In the genomic region with DNA sequence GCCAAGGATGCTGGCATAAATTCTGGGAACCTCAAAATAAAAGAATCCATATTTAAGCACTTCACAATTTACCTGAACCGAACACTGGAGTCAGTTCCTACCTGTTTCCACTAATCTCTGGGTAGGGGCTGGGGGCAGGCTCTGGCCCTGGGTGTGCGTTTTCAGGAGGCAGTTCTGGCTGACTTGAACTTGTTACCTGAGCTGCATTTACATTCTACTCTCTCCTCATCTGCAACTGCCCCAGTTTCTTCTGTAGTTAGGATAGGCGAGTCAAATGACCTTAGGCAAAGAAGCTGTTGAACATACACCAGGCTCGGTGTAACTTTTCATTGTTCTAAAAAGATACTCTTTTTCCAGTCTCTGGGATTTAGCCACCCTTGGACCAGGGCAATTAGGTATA, we compare ENCODE assay signal across 20 cellular contexts. TPM values are rescaled to one million over a fixed set of nuclear protein-coding genes. Genes with fewer than 3 reads are reported as not detected.
DNase-seq lines count a peak whose midpoint lies in the region; ATAC-seq and TF ChIP-seq lines count a peak whose summit lies in the region.
"Had no signal": no experiment of that assay in that cellular context is flagged by ENCODE, and none has a peak within 500 bp of the region (broad histone marks: within the 10 kb centered on the region; RNA-seq: fewer than 3 reads in every experiment).

No MANE protein-coding gene starts in this region.

- H3K27ac ChIP-seq in RWPE2 (ENCODE audit: poor library complexity, severe bottlenecking) (no peak overlapping the region), thoracic aorta (peak overlapping the region; percentile 97 to 98), right lobe of liver (no peak overlapping the region)

- intact Hi-C loops in right lobe of liver (cut with DNase I) = no loop called here

- no peak overlapping the region for H3K4me3 Mint-ChIP-seq in endothelial cell (ENCODE audit: unreplicated experiment)
- H3K4me3 Mint-ChIP-seq in chondrocyte (ENCODE audit: unreplicated experiment) = no peak overlapping the region
- H3K4me3 Mint-ChIP-seq: CD4-positive, CD25-positive, alpha-beta regulatory T cell; CD8-positive, alpha-beta memory T cell; IgD-negative memory B cell had no signal

- H3K27me3 ChIP-seq in RWPE2 (ENCODE audit: insufficient read depth, poor library complexity, severe bottlenecking) (no peaks in the 10 kb centered on the region), thoracic aorta (replicated peaks; ENCODE audit: insufficient read depth) (no peaks in the 10 kb centered on the region), right lobe of liver (no peaks in the 10 kb centered on the region)
- H3K27me3 ChIP-seq: BE2C had no signal

- H3K27ac Mint-ChIP-seq in endothelial cell (ENCODE audit: unreplicated experiment) (peak overlapping the region; percentile 50), chondrocyte (ENCODE audit: unreplicated experiment) (no peak overlapping the region)
- H3K27ac Mint-ChIP-seq: CD8-positive, alpha-beta memory T cell; IgD-negative memory B cell had no signal

- no peak for TF ChIP-seq CTCF in RWPE2 (IDR thresholded peaks at IDR 0.05; ENCODE audit: poor library complexity, severe bottlenecking)
- TF ChIP-seq CTCF in endothelial cell (IDR thresholded peaks at IDR 0.05; ENCODE audit: unreplicated experiment) = no peak
- no peak for TF ChIP-seq CTCF in thoracic aorta (IDR thresholded peaks at IDR 0.05)
- TF ChIP-seq CTCF in chondrocyte (IDR thresholded peaks at IDR 0.05) = no peak
- TF ChIP-seq CTCF in right lobe of liver (IDR thresholded peaks at IDR 0.05) = no peak

- H3K9me3 Mint-ChIP-seq in endothelial cell (ENCODE audit: unreplicated experiment) (no peaks in the 10 kb centered on the region), chondrocyte (ENCODE audit: low read depth) (no peaks in the 10 kb centered on the region)
- H3K9me3 Mint-ChIP-seq: CD4-positive, CD25-positive, alpha-beta regulatory T cell; CD8-positive, alpha-beta memory T cell; IgD-negative memory B cell had no signal

- H3K36me3 ChIP-seq in RWPE2 (ENCODE audit: low read depth) (no peaks in the 10 kb centered on the region), thoracic aorta (no peaks in the 10 kb centered on the region), right lobe of liver (no peaks in the 10 kb centered on the region)
- H3K36me3 ChIP-seq: BE2C, HAP-1 had no signal

- 90% methylated on average over 2 of the region's 4 CpGs for WGBS in right lobe of liver (ENCODE audit: insufficient coverage, low coverage, low lambda C conversion rate, missing lambda C conversion rate)

- H3K36me3 Mint-ChIP-seq in endothelial cell (ENCODE audit: low read depth, unreplicated experiment) (peaks cover 5% of the 10 kb centered on the region), chondrocyte (ENCODE audit: low read depth) (no peaks in the 10 kb centered on the region)
- H3K36me3 Mint-ChIP-seq: CD4-positive, CD25-positive, alpha-beta regulatory T cell; CD8-positive, alpha-beta memory T cell had no signal

- H3K27me3 Mint-ChIP-seq in endothelial cell (ENCODE audit: unreplicated experiment) (peaks cover 2% of the 10 kb centered on the region), chondrocyte (ENCODE audit: low read depth) (no peaks in the 10 kb centered on the region)

- no peak for TF ChIP-seq POLR2A in right lobe of liver (IDR thresholded peaks at IDR 0.05)

- H3K4me1 ChIP-seq in RWPE2 (ENCODE audit: insufficient read depth, poor library complexity, severe bottlenecking) = no peaks in the 10 kb centered on the region
- peaks cover 50 to 98% of the 10 kb centered on the region in 2 donors for H3K4me1 ChIP-seq in thoracic aorta (ENCODE audit: control insufficient read depth in 1 of 2, low read depth in 2 of 2)
- no peaks in the 10 kb centered on the region for H3K4me1 ChIP-seq in right lobe of liver
- H3K4me1 ChIP-seq: HAP-1 had no signal

- DNase-seq in RWPE2 (ENCODE audit: low spot score) (no peak), endothelial cell (ENCODE audit: low spot score) (no peak), thoracic aorta (ENCODE audit: low spot score) (no peak), chondrocyte (ENCODE audit: low spot score) (no peak), right lobe of liver (no peak)
- DNase-seq: ACHN; BE2C; C1 segment of cervical spinal cord; CD4-positive, CD25-positive, alpha-beta regulatory T cell; CD8-positive, alpha-beta memory T cell; COR-L47; DMS 273 treated with DMSO at 0.1 percent for 48 hours; DMS53; DND-41; EL had no signal

- H3K4me3 ChIP-seq in RWPE2 (ENCODE audit: severe bottlenecking) (no peak overlapping the region), thoracic aorta (no peak overlapping the region), right lobe of liver (no peak overlapping the region)
- H3K4me3 ChIP-seq: GM12878, HAP-1 had no signal

- peaks cover 33% of the 10 kb centered on the region for H3K4me1 Mint-ChIP-seq in endothelial cell (ENCODE audit: unreplicated experiment)
- peaks cover 33% of the 10 kb centered on the region for H3K4me1 Mint-ChIP-seq in chondrocyte (ENCODE audit: low read depth)

- ATAC-seq in RWPE2 (ENCODE audit: low read depth) = peak; percentile 50; the same call in 1 of the 3 replicates
- no peak for ATAC-seq in thoracic aorta (ENCODE audit: insufficient number of reproducible peaks, low FRiP score, low read depth)
- ATAC-seq in right lobe of liver = no peak
- no peak for ATAC-seq in HG02571 (IDR thresholded peaks at IDR 0.05; ENCODE audit: unreplicated experiment)
- ATAC-seq: GM12878, HepG2 had no signal

- H3K9me3 ChIP-seq in RWPE2 (ENCODE audit: severe bottlenecking) (no peaks in the 10 kb centered on the region), thoracic aorta (no peaks in the 10 kb centered on the region), right lobe of liver (no peaks in the 10 kb centered on the region)
- H3K9me3 ChIP-seq: BE2C, HAP-1 had no signal

RNA-seq across cellular contexts. Expression of a gene that starts 13.2 kb away (rescaled TPM):
- total RNA-seq in endothelial cell (ENCODE audit: unreplicated experiment) (32.5 TPM), thoracic aorta (10 to 100 TPM; 60.4 to 63.0 TPM), chondrocyte (14.5 to 18.8 TPM (median 16.4 TPM) in 3 replicates), right lobe of liver (1 to 10 TPM; 3.3 to 8.6 (median 4.6) TPM)

Comparison
In these comparisons a context has a peak if more than half of its experiments do, and no peak if none do; other contexts are left out.
1. H3K27ac ChIP-seq: peak in thoracic aorta (2 of 2); none in RWPE2 (single experiment) and right lobe of liver (0 of 3).